8 cellular contexts compared by ENCODE assay signal in the genomic region with DNA sequence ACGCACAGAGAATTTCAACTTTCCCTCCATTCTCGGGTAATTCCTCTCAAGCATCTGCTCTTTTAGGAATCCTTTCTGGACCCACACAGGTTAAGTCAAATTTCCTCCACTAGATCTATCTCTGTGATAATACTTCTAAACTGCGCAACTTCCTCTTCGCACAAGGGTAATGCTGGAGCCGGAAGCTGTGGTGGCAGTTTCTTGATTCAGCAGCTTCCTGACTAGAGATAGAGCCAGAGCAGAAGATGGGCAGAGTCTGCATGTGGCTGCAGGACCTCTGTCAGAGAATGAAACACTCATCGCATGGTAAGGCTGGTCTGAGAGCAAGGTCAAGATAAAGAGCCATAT. TPM values are rescaled to one million over a fixed set of nuclear protein-coding genes. Genes with fewer than 3 reads are reported as not detected.
DNase-seq lines count a peak whose midpoint lies in the region; ATAC-seq and TF ChIP-seq lines count a peak whose summit lies in the region.

No MANE protein-coding gene starts in this region.

- ATAC-seq in GM18498 (IDR thresholded peaks at IDR 0.05; ENCODE audit: unreplicated experiment) (peak; percentile 85), HG02759 (IDR thresholded peaks at IDR 0.05; ENCODE audit: unreplicated experiment) (peak; percentile 88)

- H2AFZ ChIP-seq in osteoblast (ENCODE audit: low read length): no peak overlapping the region

- H4K20me1 ChIP-seq in osteoblast (ENCODE audit: insufficient read depth, low read length): no peaks in the 10 kb centered on the region

- H3K36me3 ChIP-seq in neutrophil: no peaks in the 10 kb centered on the region
- H3K36me3 ChIP-seq in osteoblast (ENCODE audit: insufficient read depth, low read length): no peaks in the 10 kb centered on the region

- H3K4me1 ChIP-seq in neutrophil (ENCODE audit: control insufficient read depth in 1 of 2, insufficient read depth in 1 of 2, low read depth in 1 of 2, low read length in 1 of 2) (peaks cover 69 to 73% of the 10 kb centered on the region in 2 experiments), osteoblast (ENCODE audit: insufficient read depth, low read length) (peaks cover 3% of the 10 kb centered on the region)

- no peak overlapping the region for H3K4me2 ChIP-seq in osteoblast (ENCODE audit: insufficient read depth, low read length)

- no peak for TF ChIP-seq CTCF in neutrophil (IDR thresholded peaks at IDR 0.05)
- no peak for TF ChIP-seq CTCF in osteoblast (IDR thresholded peaks at IDR 0.05; ENCODE audit: extremely low read depth, low read depth, low read length)

- peak overlapping the region; percentile 49 to 64 for H3K4me3 ChIP-seq in neutrophil (ENCODE audit: low read depth in 1 of 2, low read length in 1 of 2)
- H3K4me3 ChIP-seq in osteoblast (ENCODE audit: insufficient read depth, low read length): no peak overlapping the region

- no peaks in the 10 kb centered on the region for H3K9me3 ChIP-seq in neutrophil
- no peaks in the 10 kb centered on the region for H3K9me3 ChIP-seq in osteoblast (ENCODE audit: low read depth, low read length)

- DNase-seq in OCI-M1 (lab: John Stamatoyannopoulos, UW): peak; percentile 91
- peak; percentile 66 for DNase-seq in activated gamma-delta T cell treated with anti-CD3 and anti-CD28 coated beads, Interleukin-2, amount 50 U/mL, for 16 hours (ENCODE audit: low read depth)
- no peak for DNase-seq in NCI-H2171 (lab: John Stamatoyannopoulos, UW)
- no peak for DNase-seq in osteoblast (ENCODE audit: insufficient read length, low spot score, missing footprints)
- no peak for DNase-seq in D341Med (ENCODE audit: low spot score)

- no peaks in the 10 kb centered on the region for H3K27me3 ChIP-seq in neutrophil
- no peaks in the 10 kb centered on the region for H3K27me3 ChIP-seq in osteoblast (ENCODE audit: insufficient read depth, low read length)

- no peaks in the 10 kb centered on the region for H3K79me2 ChIP-seq in osteoblast (ENCODE audit: insufficient read depth, low read length)

- H3K27ac ChIP-seq in neutrophil (peak overlapping the region; percentile 96), osteoblast (ENCODE audit: low read depth, low read length) (no peak overlapping the region)

RNA-seq across cellular contexts. Expression of a gene that starts 11.1 kb away (rescaled TPM):
- 22.8 and 24.8 TPM in 2 replicates for total RNA-seq in osteoblast

Comparison
In these comparisons a context has a peak if more than half of its experiments do, and no peak if none do; other contexts are left out.
1. DNase-seq: peak in OCI-M1 (single experiment) and activated gamma-delta T cell treated with anti-CD3 and anti-CD28 coated beads, Interleukin-2, amount 50 U/mL, for 16 hours (single experiment); none in NCI-H2171 (single experiment), osteoblast (single experiment) and D341Med (single experiment).